In the genomic region with DNA sequence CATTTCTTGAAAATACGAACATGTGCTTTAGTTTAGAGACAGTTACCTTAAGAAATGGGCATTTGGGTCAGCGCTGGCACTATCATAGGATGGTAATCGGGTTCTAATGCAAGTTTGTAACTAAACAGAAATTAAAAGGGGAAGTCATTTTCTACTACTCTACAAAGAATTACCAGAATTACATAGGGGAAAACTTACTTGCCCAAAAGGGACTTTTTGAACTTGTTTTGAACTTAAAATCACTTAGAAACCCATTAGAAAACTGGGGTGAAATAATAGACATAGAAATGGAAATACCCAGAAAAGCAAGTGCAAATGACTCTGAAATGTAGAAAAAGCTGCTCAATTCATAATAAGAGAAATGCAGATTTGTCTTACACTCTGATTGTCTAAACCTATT, we compare ENCODE assay signal across 30 cellular contexts. TPM values are rescaled to one million over a fixed set of nuclear protein-coding genes. Genes with fewer than 3 reads are reported as not detected.
DNase-seq lines count a peak whose midpoint lies in the region; ATAC-seq and TF ChIP-seq lines count a peak whose summit lies in the region.
"Had no signal": no experiment of that assay in that cellular context is flagged by ENCODE, and none has a peak within 500 bp of the region (broad histone marks: within the 10 kb centered on the region; RNA-seq: fewer than 3 reads in every experiment).

No MANE protein-coding gene starts in this region.

- H3K4me3 ChIP-seq in prostate gland = no peak overlapping the region
- H3K4me3 ChIP-seq in mucosa of descending colon = no peak overlapping the region
- H3K4me3 ChIP-seq: BLaER1, GM23338, SJCRH30 had no signal

- ATAC-seq in GM18502 (IDR thresholded peaks at IDR 0.05; ENCODE audit: poor library complexity, unreplicated experiment) (peak; percentile 61), GM18868 (IDR thresholded peaks at IDR 0.05; ENCODE audit: unreplicated experiment) (peak; percentile 76), HG02610 (IDR thresholded peaks at IDR 0.05; ENCODE audit: unreplicated experiment) (peak; percentile 58), HG03565 (IDR thresholded peaks at IDR 0.05; ENCODE audit: unreplicated experiment) (peak; percentile 44), mucosa of descending colon (no peak)
- ATAC-seq: GM23338, PC-3, SK-N-SH treated with all-trans-retinoic acid at 6 μM for 48 hours, T-helper 17 cell had no signal

- H3K9me3 ChIP-seq in prostate gland = no peaks in the 10 kb centered on the region
- no peaks in the 10 kb centered on the region for H3K9me3 ChIP-seq in mucosa of descending colon
- H3K9me3 ChIP-seq: BLaER1, SJCRH30 had no signal

- H3K27ac ChIP-seq in prostate gland = no peak overlapping the region
- H3K27ac ChIP-seq: BLaER1, SJCRH30 had no signal

- H3K4me1 ChIP-seq in prostate gland (replicated peaks) (no peaks in the 10 kb centered on the region), mucosa of descending colon (ENCODE audit: low read depth) (no peaks in the 10 kb centered on the region)
- H3K4me1 ChIP-seq: BLaER1, SJCRH30 had no signal

- DNase-seq in NCI-H2196 (lab: John Stamatoyannopoulos, UW; ENCODE audit: unreplicated experiment) = no peak
- DNase-seq in prostate gland (ENCODE audit: low spot score) = no peak
- DNase-seq in mucosa of descending colon = no peak
- DNase-seq in NCI-H226 = no peak
- DNase-seq: CD4-positive, CD25-positive, alpha-beta regulatory T cell; H9; HFFc6; KBM-7; MM.1S; NCI-H1092; NCI-H1436; NCI-H187; NCI-H2081 treated with DMSO at 0.1 percent for 48 hours; NCI-H2171; NCI-H524; NCI-H774; PC-3; SJCRH30; T-helper 17 cell; T1000 had no signal

- TF ChIP-seq POLR2A in prostate gland (IDR thresholded peaks at IDR 0.05) = no peak

- H3K36me3 ChIP-seq in prostate gland (no peaks in the 10 kb centered on the region), mucosa of descending colon (ENCODE audit: low read depth) (no peaks in the 10 kb centered on the region)
- H3K36me3 ChIP-seq: BLaER1, SJCRH30 had no signal

- TF ChIP-seq CTCF in prostate gland (IDR thresholded peaks at IDR 0.05) (no peak), mucosa of descending colon (IDR thresholded peaks at IDR 0.05) (no peak)

- 95% methylated on average over 3 of the region's 3 CpGs for whole genome bisulfite sequencing in prostate gland

- H3K27me3 ChIP-seq in prostate gland (replicated peaks; ENCODE audit: insufficient read depth) = no peaks in the 10 kb centered on the region
- H3K27me3 ChIP-seq: BLaER1, SJCRH30 had no signal

- intact Hi-C loops in prostate gland (cut with DNase I) = no loop called here
- intact Hi-C loops in mucosa of descending colon (cut with DNase I, micrococcal nuclease) = no loop called here

RNA-seq across cellular contexts. Expression of gene SPATA16, which starts 44.9 kb away (rescaled TPM):
- total RNA-seq in prostate gland (1 to 10 TPM in 1 of 2 donors, not detected in 1; 3.8 TPM), mucosa of descending colon (not detected)
- total RNA-seq: A172; CD4-positive, CD25-positive, alpha-beta regulatory T cell; Daoy; G401; GM23338; H9; HFFc6; PC-3; SJCRH30; T-helper 17 cell had no signal
